ENCODE assay signal across 2 cellular contexts in the genomic region with DNA sequence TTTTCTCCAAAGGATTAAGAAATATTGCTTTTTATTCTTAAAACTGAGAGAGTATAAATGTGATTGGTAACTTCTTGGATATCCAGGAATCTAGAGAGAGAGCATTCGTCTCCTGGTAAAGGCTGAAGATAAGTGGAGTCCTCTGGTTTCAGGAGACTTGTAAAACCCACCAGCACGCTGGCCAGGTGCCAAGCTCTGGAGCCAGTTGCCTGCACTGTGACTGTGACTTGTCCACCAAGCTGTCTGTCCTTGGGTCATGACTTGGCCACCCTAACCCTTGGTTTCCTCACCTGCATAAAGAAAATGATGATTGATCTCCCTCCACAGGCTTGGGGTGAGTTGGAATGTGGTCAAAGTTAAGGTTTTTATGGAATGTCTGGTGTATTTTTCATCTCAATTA.
TF ChIP-seq lines count a peak whose summit lies in the region.

No MANE protein-coding gene starts in this region.

TF ChIP-seq in IMR-90, 13 proteins besides CTCF, POLR2A, EP300 and RAD21 (continued from another document):
- TF ChIP-seq, protein P1, sequence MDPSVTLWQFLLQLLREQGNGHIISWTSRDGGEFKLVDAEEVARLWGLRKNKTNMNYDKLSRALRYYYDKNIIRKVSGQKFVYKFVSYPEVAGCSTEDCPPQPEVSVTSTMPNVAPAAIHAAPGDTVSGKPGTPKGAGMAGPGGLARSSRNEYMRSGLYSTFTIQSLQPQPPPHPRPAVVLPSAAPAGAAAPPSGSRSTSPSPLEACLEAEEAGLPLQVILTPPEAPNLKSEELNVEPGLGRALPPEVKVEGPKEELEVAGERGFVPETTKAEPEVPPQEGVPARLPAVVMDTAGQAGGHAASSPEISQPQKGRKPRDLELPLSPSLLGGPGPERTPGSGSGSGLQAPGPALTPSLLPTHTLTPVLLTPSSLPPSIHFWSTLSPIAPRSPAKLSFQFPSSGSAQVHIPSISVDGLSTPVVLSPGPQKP (IDR thresholded peaks at IDR 0.05; ENCODE audit: borderline replicate concordance, low read depth, low read length) = no peak
- TF ChIP-seq MXI1 (IDR thresholded peaks at IDR 0.05; ENCODE audit: borderline replicate concordance, low read depth, low read length) (no peak), CEBPB (IDR thresholded peaks at IDR 0.05; ENCODE audit: low read depth, low read length) (no peak), FOS (IDR thresholded peaks at IDR 0.05; ENCODE audit: low read depth, low read length) (no peak), NFE2L2 (IDR thresholded peaks at IDR 0.05; ENCODE audit: low read depth, low read length) (no peak), BHLHE40 (IDR thresholded peaks at IDR 0.05; ENCODE audit: low read depth, low read length) (no peak), SMC3 (IDR thresholded peaks at IDR 0.05; ENCODE audit: low read depth, low read length) (no peak), MAZ (IDR thresholded peaks at IDR 0.05; ENCODE audit: borderline replicate concordance, low read depth, low read length) (no peak)
- TF ChIP-seq, protein P2, sequence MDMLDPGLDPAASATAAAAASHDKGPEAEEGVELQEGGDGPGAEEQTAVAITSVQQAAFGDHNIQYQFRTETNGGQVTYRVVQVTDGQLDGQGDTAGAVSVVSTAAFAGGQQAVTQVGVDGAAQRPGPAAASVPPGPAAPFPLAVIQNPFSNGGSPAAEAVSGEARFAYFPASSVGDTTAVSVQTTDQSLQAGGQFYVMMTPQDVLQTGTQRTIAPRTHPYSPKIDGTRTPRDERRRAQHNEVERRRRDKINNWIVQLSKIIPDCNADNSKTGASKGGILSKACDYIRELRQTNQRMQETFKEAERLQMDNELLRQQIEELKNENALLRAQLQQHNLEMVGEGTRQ (IDR thresholded peaks at IDR 0.05; ENCODE audit: low read depth, low read length) = no peak

TF ChIP-seq in K562, 482 proteins besides CTCF, POLR2A, EP300 and RAD21:
- TF ChIP-seq, protein P3, sequence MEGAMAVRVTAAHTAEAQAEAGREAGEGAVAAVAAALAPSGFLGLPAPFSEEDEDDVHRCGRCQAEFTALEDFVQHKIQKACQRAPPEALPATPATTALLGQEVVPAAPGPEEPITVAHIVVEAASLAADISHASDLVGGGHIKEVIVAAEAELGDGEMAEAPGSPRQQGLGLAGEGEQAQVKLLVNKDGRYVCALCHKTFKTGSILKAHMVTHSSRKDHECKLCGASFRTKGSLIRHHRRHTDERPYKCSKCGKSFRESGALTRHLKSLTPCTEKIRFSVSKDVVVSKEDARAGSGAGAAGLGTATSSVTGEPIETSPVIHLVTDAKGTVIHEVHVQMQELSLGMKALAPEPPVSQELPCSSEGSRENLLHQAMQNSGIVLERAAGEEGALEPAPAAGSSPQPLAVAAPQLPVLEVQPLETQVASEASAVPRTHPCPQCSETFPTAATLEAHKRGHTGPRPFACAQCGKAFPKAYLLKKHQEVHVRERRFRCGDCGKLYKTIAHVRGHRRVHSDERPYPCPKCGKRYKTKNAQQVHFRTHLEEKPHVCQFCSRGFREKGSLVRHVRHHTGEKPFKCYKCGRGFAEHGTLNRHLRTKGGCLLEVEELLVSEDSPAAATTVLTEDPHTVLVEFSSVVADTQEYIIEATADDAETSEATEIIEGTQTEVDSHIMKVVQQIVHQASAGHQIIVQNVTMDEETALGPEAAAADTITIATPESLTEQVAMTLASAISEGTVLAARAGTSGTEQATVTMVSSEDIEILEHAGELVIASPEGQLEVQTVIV (CRISPR knock-in tag; IDR thresholded peaks at IDR 0.05; ENCODE audit: borderline replicate concordance) = no peak
- peak; percentile 36; the same call in 1 of the 2 replicates for TF ChIP-seq NFIC (IDR thresholded peaks at IDR 0.05)
